9 cellular contexts compared by ENCODE assay signal in genomic region chr18:25298853-25299274, GRCh38. TPM values are rescaled to one million over a fixed set of nuclear protein-coding genes. Genes with fewer than 3 reads are reported as not detected.
A peak's percentile ranks its signal among the peaks of the same experiment; 100 is the strongest.
DNase-seq lines count a peak whose midpoint lies in the region; ATAC-seq, FAIRE-seq and TF ChIP-seq lines count a peak whose summit lies in the region.
"Had no signal": no experiment of that assay in that cellular context is flagged by ENCODE, and none has a peak within 500 bp of the region (broad histone marks: within the 10 kb centered on the region; RNA-seq: fewer than 3 reads in every experiment).

No MANE protein-coding gene starts in this region.

- peak; percentile 75 for DNase-seq in Caki2 (ENCODE audit: low read depth)
- DNase-seq in RCC 7860 (ENCODE audit: low spot score), result peak; percentile 29
- DNase-seq in erythroblast (lab: John Stamatoyannopoulos, UW), result peak; percentile 32 to 66
- no peak for DNase-seq in neural crest cell (ENCODE audit: low read depth, low spot score)
- DNase-seq in activated CD8-positive, alpha-beta T cell treated with anti-CD3 and anti-CD28 coated beads, Interleukin-2, amount 10 ng/mL, durations not matched to agents 7 days and 5 days, result no peak
- DNase-seq in type B pancreatic cell (ENCODE audit: extremely low spot score, unreplicated experiment), result no peak
- DNase-seq in activated CD8-positive, alpha-beta T cell treated with anti-CD3 and anti-CD28 coated beads for 36 hours, result no peak

- H3K27me3 Mint-ChIP-seq in neural crest cell (ENCODE audit: low read depth) (no peaks in the 10 kb centered on the region), type B pancreatic cell (no peaks in the 10 kb centered on the region)
- no peaks in the 10 kb centered on the region for H3K27me3 Mint-ChIP-seq in activated CD8-positive, alpha-beta T cell treated with anti-CD3 and anti-CD28 coated beads, Interleukin-2, amount 10 ng/mL, durations not matched to agents 7 days and 5 days (ENCODE audit: low read depth)
- no peaks in the 10 kb centered on the region for H3K27me3 Mint-ChIP-seq in activated CD8-positive, alpha-beta T cell treated with anti-CD3 and anti-CD28 coated beads for 36 hours

- TF ChIP-seq CTCF in neural crest cell (conservative IDR thresholded peaks at IDR 0.05), result no peak
- TF ChIP-seq CTCF in type B pancreatic cell (conservative IDR thresholded peaks at IDR 0.05), result no peak
- TF ChIP-seq CTCF in activated CD8-positive, alpha-beta T cell treated with anti-CD3 and anti-CD28 coated beads for 36 hours (IDR thresholded peaks at IDR 0.05), result no peak

- in situ Hi-C loops in Caki2 (cut with HindIII; ENCODE audit: low pct_unique_long_range_greater_than_20kb, low sequenced_read_pairs), result no loop called here

- CTCF ChIA-PET in activated CD8-positive, alpha-beta T cell treated with anti-CD3 and anti-CD28 coated beads, Interleukin-2, amount 10 ng/mL, durations not matched to agents 7 days and 5 days (lab: Charles Lee), result no interaction called here
- CTCF ChIA-PET in activated CD8-positive, alpha-beta T cell treated with anti-CD3 and anti-CD28 coated beads for 36 hours (lab: Charles Lee), result no interaction called here

- POLR2A ChIA-PET in activated CD8-positive, alpha-beta T cell treated with anti-CD3 and anti-CD28 coated beads, Interleukin-2, amount 10 ng/mL, durations not matched to agents 7 days and 5 days (lab: Charles Lee), result no interaction called here
- POLR2A ChIA-PET in activated CD8-positive, alpha-beta T cell treated with anti-CD3 and anti-CD28 coated beads for 36 hours (lab: Charles Lee), result no interaction called here

- TF ChIP-seq POLR2A in erythroblast (IDR thresholded peaks at IDR 0.05; ENCODE audit: low read length), result no peak

- H3K27ac Mint-ChIP-seq in neural crest cell (ENCODE audit: unreplicated experiment), result peak overlapping the region; percentile 71
- H3K27ac Mint-ChIP-seq in activated CD8-positive, alpha-beta T cell treated with anti-CD3 and anti-CD28 coated beads, Interleukin-2, amount 10 ng/mL, durations not matched to agents 7 days and 5 days, result no peak overlapping the region
- H3K27ac Mint-ChIP-seq in type B pancreatic cell, result no peak overlapping the region
- no peak overlapping the region for H3K27ac Mint-ChIP-seq in activated CD8-positive, alpha-beta T cell treated with anti-CD3 and anti-CD28 coated beads for 36 hours

- no peaks in the 10 kb centered on the region for H3K4me1 Mint-ChIP-seq in neural crest cell
- H3K4me1 Mint-ChIP-seq in activated CD8-positive, alpha-beta T cell treated with anti-CD3 and anti-CD28 coated beads, Interleukin-2, amount 10 ng/mL, durations not matched to agents 7 days and 5 days (ENCODE audit: low read depth), result no peaks in the 10 kb centered on the region
- H3K4me1 Mint-ChIP-seq in type B pancreatic cell (ENCODE audit: unreplicated experiment), result no peaks in the 10 kb centered on the region
- no peaks in the 10 kb centered on the region for H3K4me1 Mint-ChIP-seq in activated CD8-positive, alpha-beta T cell treated with anti-CD3 and anti-CD28 coated beads for 36 hours (ENCODE audit: low read depth)
- H3K4me1 Mint-ChIP-seq: nephron had no signal

- ATAC-seq in activated CD8-positive, alpha-beta T cell treated with anti-CD3 and anti-CD28 coated beads, Interleukin-2, amount 10 ng/mL, durations not matched to agents 7 days and 5 days, result no peak
- ATAC-seq in GM19324 (IDR thresholded peaks at IDR 0.05; ENCODE audit: low FRiP score, unreplicated experiment), result no peak
- ATAC-seq in activated CD8-positive, alpha-beta T cell treated with anti-CD3 and anti-CD28 coated beads for 36 hours, result no peak

- peaks cover 8% of the 10 kb centered on the region for H3K36me3 Mint-ChIP-seq in neural crest cell (ENCODE audit: low read depth)
- no peaks in the 10 kb centered on the region for H3K36me3 Mint-ChIP-seq in activated CD8-positive, alpha-beta T cell treated with anti-CD3 and anti-CD28 coated beads, Interleukin-2, amount 10 ng/mL, durations not matched to agents 7 days and 5 days (ENCODE audit: low read depth)
- H3K36me3 Mint-ChIP-seq in type B pancreatic cell, result peaks cover 6% of the 10 kb centered on the region
- H3K36me3 Mint-ChIP-seq in activated CD8-positive, alpha-beta T cell treated with anti-CD3 and anti-CD28 coated beads for 36 hours (ENCODE audit: low read depth), result no peaks in the 10 kb centered on the region

- intact Hi-C loops in activated CD8-positive, alpha-beta T cell treated with anti-CD3 and anti-CD28 coated beads for 36 hours (cut with micrococcal nuclease), result no loop called here

- H3K4me3 Mint-ChIP-seq in neural crest cell (no peak overlapping the region), type B pancreatic cell (no peak overlapping the region)
- no peak overlapping the region for H3K4me3 Mint-ChIP-seq in activated CD8-positive, alpha-beta T cell treated with anti-CD3 and anti-CD28 coated beads, Interleukin-2, amount 10 ng/mL, durations not matched to agents 7 days and 5 days
- no peak overlapping the region for H3K4me3 Mint-ChIP-seq in activated CD8-positive, alpha-beta T cell treated with anti-CD3 and anti-CD28 coated beads for 36 hours
- H3K4me3 Mint-ChIP-seq: nephron had no signal

- no peak for FAIRE-seq in RCC 7860 (lab: Jason Lieb, UNC)

- H3K9me3 Mint-ChIP-seq in neural crest cell, result peaks cover 2% of the 10 kb centered on the region
- no peaks in the 10 kb centered on the region for H3K9me3 Mint-ChIP-seq in activated CD8-positive, alpha-beta T cell treated with anti-CD3 and anti-CD28 coated beads, Interleukin-2, amount 10 ng/mL, durations not matched to agents 7 days and 5 days (ENCODE audit: insufficient read depth)
- H3K9me3 Mint-ChIP-seq in type B pancreatic cell, result no peaks in the 10 kb centered on the region
- no peaks in the 10 kb centered on the region for H3K9me3 Mint-ChIP-seq in activated CD8-positive, alpha-beta T cell treated with anti-CD3 and anti-CD28 coated beads for 36 hours
- H3K9me3 Mint-ChIP-seq: nephron had no signal

RNA-seq across cellular contexts. Expression of gene ZNF521, which starts 53.1 kb away (rescaled TPM):
- not detected in 2 replicates for total RNA-seq in Caki2 (2014; rRNA removed; shearing (Covaris generic); ENCODE audit: low replicate concordance)
- total RNA-seq in neural crest cell (86.1 and 87.9 TPM in 2 replicates), type B pancreatic cell (ENCODE audit: low replicate concordance) (5.3 and 75.1 TPM in 2 replicates)
- not detected for total RNA-seq in activated CD8-positive, alpha-beta T cell treated with anti-CD3 and anti-CD28 coated beads, Interleukin-2, amount 10 ng/mL, durations not matched to agents 7 days and 5 days
- total RNA-seq in activated CD8-positive, alpha-beta T cell treated with anti-CD3 and anti-CD28 coated beads for 36 hours, result not detected

Comparison
In these comparisons a context has a peak if more than half of its experiments do, and no peak if none do; other contexts are left out.
1. DNase-seq: peak in Caki2 (single experiment), RCC 7860 (single experiment) and erythroblast (2 of 2); none in neural crest cell (single experiment), activated CD8-positive, alpha-beta T cell treated with anti-CD3 and anti-CD28 coated beads, Interleukin-2, amount 10 ng/mL, durations not matched to agents 7 days and 5 days (single experiment), type B pancreatic cell (single experiment) and activated CD8-positive, alpha-beta T cell treated with anti-CD3 and anti-CD28 coated beads for 36 hours (single experiment).